In genomic region chr12:53208877-53209463, GRCh38 we compare ENCODE assay signal across 10 cellular contexts. TPM values are rescaled to one million over a fixed set of nuclear protein-coding genes. Genes with fewer than 3 reads are reported as not detected.
A peak's percentile ranks its signal among the peaks of the same experiment; 100 is the strongest.
DNase-seq lines count a peak whose midpoint lies in the region; ATAC-seq, FAIRE-seq and TF ChIP-seq lines count a peak whose summit lies in the region.
"Had no signal": no experiment of that assay in that cellular context is flagged by ENCODE, and none has a peak within 500 bp of the region (broad histone marks: within the 10 kb centered on the region; RNA-seq: fewer than 3 reads in every experiment).

No MANE protein-coding gene starts in this region.

- TF ChIP-seq CTCF in H1 (IDR thresholded peaks at IDR 0.05; ENCODE audit: control extremely low read depth in 1 of 3, insufficient read depth in 1 of 3, low read depth in 1 of 3, low read length in 3 of 3): no peak

- no peak overlapping the region for H2BK120ac ChIP-seq in H1 (replicated peaks; ENCODE audit: low read depth, low read length)

- H3K18ac ChIP-seq in H1 (ENCODE audit: extremely low read depth, low read length): no peak overlapping the region; the same call in 1 of the 2 replicates

- H3K23me2 ChIP-seq in H1 (ENCODE audit: low read depth, low read length): peaks cover 5% of the 10 kb centered on the region; the same call in 1 of the 2 replicates

- H3K79me1 ChIP-seq in H1 (ENCODE audit: low read depth, low read length): no peaks in the 10 kb centered on the region

- H3K27me3 ChIP-seq in H1 (replicated peaks in 1 of 4; ENCODE audit: control insufficient read depth in 3 of 4, extremely low read depth in 1 of 4, insufficient read depth in 3 of 4, low read length in 3 of 4): no peaks in the 10 kb centered on the region; a peak in 1 of 7 replicates

- H4K91ac ChIP-seq in H1 (replicated peaks; ENCODE audit: insufficient read length, low read length): no peak overlapping the region

- H3K79me2 ChIP-seq in H1 (ENCODE audit: control insufficient read depth in 1 of 2, insufficient read depth in 2 of 2, low read length in 2 of 2): no peaks in the 10 kb centered on the region

- H2BK15ac ChIP-seq in H1 (ENCODE audit: low read length): no peak overlapping the region

- H3K4me1 ChIP-seq in H1 (replicated peaks in 1 of 4; ENCODE audit: control insufficient read depth in 3 of 4, insufficient read depth in 4 of 4, low read length in 3 of 4): peaks cover 0 to 8% (median 2%) of the 10 kb centered on the region in 4 experiments; a peak in 4 of 7 replicates

- H4K5ac ChIP-seq in H1 (ENCODE audit: insufficient read length, low read depth, low read length): no peak overlapping the region

- H4K20me1 ChIP-seq in H1 (replicated peaks in 1 of 2; ENCODE audit: control insufficient read depth in 1 of 2, insufficient read depth in 2 of 2, low read length in 2 of 2): peaks cover 2 to 4% of the 10 kb centered on the region in 2 experiments

- TF ChIP-seq EP300 in H1 (IDR thresholded peaks at IDR 0.05; ENCODE audit: borderline replicate concordance in 1 of 2, low read depth in 2 of 2, low read length in 2 of 2): no peak

- no peak for FAIRE-seq in H1 (lab: Jason Lieb, UNC)

- CTCF ChIA-PET in H1 (lab: Charles Lee; ENCODE audit: partially characterized antibody): interaction anchor here (1.3 to 22.3 kb wide), 9 partner anchors 10 to 81 kb away, joined by 3 to 654 read pairs (median 21); partner anchors contain the start of genes ESPL1, MYG1, PFDN5 and RARG

- peak overlapping the region; percentile 53 for H3K56ac ChIP-seq in H1 (replicated peaks; ENCODE audit: insufficient read length, low read depth, low read length)

- H3K4ac ChIP-seq in H1 (replicated peaks; ENCODE audit: insufficient read length, low read depth, low read length): no peak overlapping the region

- H2AFZ ChIP-seq in H1 (ENCODE audit: low read length): no peak overlapping the region

- POLR2A ChIA-PET in H1 (lab: Charles Lee; ENCODE audit: partially characterized antibody): interaction anchor here (0.6 to 2.3 kb wide), 14 partner anchors 9 to 259 kb away, joined by 3 to 9 read pairs (median 4); partner anchors contain the start of genes CSAD, ESPL1 and ZNF740

- ATAC-seq in GM18511 (IDR thresholded peaks at IDR 0.05; ENCODE audit: unreplicated experiment): no peak
- ATAC-seq: left colon had no signal

- H3K14ac ChIP-seq in H1 (ENCODE audit: insufficient read length): no peak overlapping the region

- TF ChIP-seq POLR2A in H1 (IDR thresholded peaks at IDR 0.05; ENCODE audit: control extremely low read depth in 1 of 2, low read depth in 2 of 2, low read length in 2 of 2): no peak

- DNase-seq in CD1c-positive myeloid dendritic cell (ENCODE audit: extremely low spot score) (peak; percentile 53), GM19238 (ENCODE audit: insufficient read length, low spot score) (peak; percentile 71), MV-4-11 (lab: John Stamatoyannopoulos, UW) (peak; percentile 87), H1 (ENCODE audit: low read depth in 1 of 2, low spot score in 2 of 2) (no peak), NCI-H1048 (lab: John Stamatoyannopoulos, UW) (no peak), NCI-H187 (lab: John Stamatoyannopoulos, UW) (no peak), putamen (ENCODE audit: low spot score) (no peak)
- DNase-seq: left colon, NCI-H510A treated with DMSO at 0.1 percent for 48 hours had no signal

- no peaks in the 10 kb centered on the region for H3K9me3 ChIP-seq in H1 (ENCODE audit: insufficient read depth in 2 of 2, low read depth in 1 of 2, low read length in 1 of 2)

- H2BK20ac ChIP-seq in H1 (ENCODE audit: low read length): no peak overlapping the region

- 89% methylated on average over 7 of the region's 7 CpGs; no CpG with 5 or more reads in 1 of the 2 experiments for WGBS in H1 (ENCODE audit: extremely low coverage in 1 of 2, insufficient coverage in 1 of 2, insufficient read length in 1 of 2, insufficient replicate concordance in 2 of 2, low coverage in 1 of 2, low lambda C conversion rate in 2 of 2, missing lambda C conversion rate in 1 of 2), 2 experiments

- no peak overlapping the region for H3K4me3 ChIP-seq in H1 (ENCODE audit: extremely low read depth in 1 of 4, insufficient read depth in 2 of 4, low read depth in 3 of 4, low read length in 4 of 4)

- no peak overlapping the region for H3K27ac ChIP-seq in H1 (ENCODE audit: low read depth, low read length)

- TF ChIP-seq RAD21 in H1 (IDR thresholded peaks at IDR 0.05 in 1 of 2, conservative IDR thresholded peaks at IDR 0.05 in 1 of 2; ENCODE audit: low read depth in 2 of 2, low read length in 2 of 2): no peak

- H3K23ac ChIP-seq in H1 (ENCODE audit: insufficient read length): no peak overlapping the region

- peak overlapping the region; percentile 12; the same call in 1 of the 2 replicates for H2BK5ac ChIP-seq in H1 (ENCODE audit: low read depth, low read length)

- no peak overlapping the region for H3K9ac ChIP-seq in H1 (replicated peaks in 1 of 4; ENCODE audit: extremely low read depth in 1 of 4, low read depth in 3 of 4, low read length in 3 of 4)

- H2AK5ac ChIP-seq in H1 (ENCODE audit: low read depth, low read length): 0 out of 2 replicates have a peak overlapping the region, but pooled peaks have one; percentile 33

- peaks cover 16 to 30% (median 24%) of the 10 kb centered on the region in 4 experiments for H3K36me3 ChIP-seq in H1 (ENCODE audit: control insufficient read depth in 2 of 4, insufficient read depth in 4 of 4, low read length in 3 of 4)

- H4K8ac ChIP-seq in H1 (ENCODE audit: extremely low read depth, insufficient read depth, low read length): no peak overlapping the region

- no peak overlapping the region for H3K4me2 ChIP-seq in H1 (ENCODE audit: insufficient read depth in 1 of 2, low read depth in 2 of 2, low read length in 2 of 2)

- no peak overlapping the region for H2BK12ac ChIP-seq in H1 (ENCODE audit: low read depth, low read length)

TF ChIP-seq in H1, 55 proteins besides CTCF, POLR2A, EP300 and RAD21 (continues in another document):
- TF ChIP-seq EGR1 (IDR thresholded peaks at IDR 0.05; ENCODE audit: borderline replicate concordance, low read depth, low read length) (no peak), SIX5 (IDR thresholded peaks at IDR 0.05; ENCODE audit: low read depth, low read length) (no peak), FOSL1 (IDR thresholded peaks at IDR 0.05; ENCODE audit: insufficient read depth, low read depth, low read length) (no peak)

RNA-seq across cellular contexts. Expression of gene ITGB7, which starts 1.9 kb away (rescaled TPM):
- 0.54 and 1.2 TPM in 2 replicates for total RNA-seq in H1 (2021; fragmentation: NEBNext Ultra II Directional; extraction: Animal tissue kit (Norgen Biotek cat#: 25700))
- 0.25 and 0.35 TPM in 2 replicates for polyA plus RNA-seq in H1 (2011; rRNA removed)
- polyA plus RNA-seq in H1 (2011; cell fraction: cytosol; rRNA removed): 0.17 TPM
- 2.2 TPM for polyA plus RNA-seq in H1 (2011; cell fraction: nucleus; rRNA removed)
- 0.29 to 0.72 TPM (median 0.58 TPM) in 4 replicates for polyA plus RNA-seq in H1 (2012, experiment 1 of 2)
- 0.22 TPM for polyA plus RNA-seq in H1 (2012, experiment 2 of 2)
- polyA plus RNA-seq in H1 (2013, experiment 1 of 2): 0.45 TPM
- polyA plus RNA-seq in H1 (2013, experiment 2 of 2): 0.40 TPM
- polyA minus RNA-seq in H1 (2011; rRNA and poly(A)+ RNA removed): 0.80 and 1.0 TPM in 2 replicates
- not detected for polyA minus RNA-seq in H1 (2011; cell fraction: cytosol; rRNA and poly(A)+ RNA removed)
- polyA minus RNA-seq in H1 (2011; cell fraction: nucleus; rRNA and poly(A)+ RNA removed): not detected

RNA-seq across cellular contexts. Expression of gene RARG, which starts 23.0 kb away (rescaled TPM):
- total RNA-seq in H1 (2021; fragmentation: NEBNext Ultra II Directional; extraction: Animal tissue kit (Norgen Biotek cat#: 25700)): 68.6 and 68.9 TPM in 2 replicates
- 68.6 and 84.2 TPM in 2 replicates for polyA plus RNA-seq in H1 (2011; rRNA removed)
- 68.7 TPM for polyA plus RNA-seq in H1 (2011; cell fraction: cytosol; rRNA removed)
- polyA plus RNA-seq in H1 (2011; cell fraction: nucleus; rRNA removed): 145 TPM
- polyA plus RNA-seq in H1 (2012, experiment 1 of 2): 66.2 to 80.8 TPM (median 70.6 TPM) in 4 replicates
- polyA plus RNA-seq in H1 (2012, experiment 2 of 2): 66.9 TPM
- 37.2 TPM for polyA plus RNA-seq in H1 (2013, experiment 1 of 2)
- 34.6 TPM for polyA plus RNA-seq in H1 (2013, experiment 2 of 2)
- 40.1 and 58.9 TPM in 2 replicates for polyA minus RNA-seq in H1 (2011; rRNA and poly(A)+ RNA removed)
- polyA minus RNA-seq in H1 (2011; cell fraction: cytosol; rRNA and poly(A)+ RNA removed): 38.5 TPM
- 31.3 TPM for polyA minus RNA-seq in H1 (2011; cell fraction: nucleus; rRNA and poly(A)+ RNA removed)

RNA-seq across cellular contexts. Expression of gene CSAD, which starts 28.2 kb away (rescaled TPM):
- total RNA-seq in H1 (2021; fragmentation: NEBNext Ultra II Directional; extraction: Animal tissue kit (Norgen Biotek cat#: 25700)): 8.8 and 10.0 TPM in 2 replicates
- 11.3 and 15.4 TPM in 2 replicates for polyA plus RNA-seq in H1 (2011; rRNA removed)
- polyA plus RNA-seq in H1 (2011; cell fraction: cytosol; rRNA removed): 18.1 TPM
- polyA plus RNA-seq in H1 (2011; cell fraction: nucleus; rRNA removed): 55.6 TPM
- polyA plus RNA-seq in H1 (2012, experiment 1 of 2): 11.4 to 14.0 TPM (median 12.7 TPM) in 4 replicates
- polyA plus RNA-seq in H1 (2012, experiment 2 of 2): 5.2 TPM
- 5.6 TPM for polyA plus RNA-seq in H1 (2013, experiment 1 of 2)
- 4.5 TPM for polyA plus RNA-seq in H1 (2013, experiment 2 of 2)
- 5.1 and 7.6 TPM in 2 replicates for polyA minus RNA-seq in H1 (2011; rRNA and poly(A)+ RNA removed)
- polyA minus RNA-seq in H1 (2011; cell fraction: cytosol; rRNA and poly(A)+ RNA removed): 6.6 TPM
- 9.2 TPM for polyA minus RNA-seq in H1 (2011; cell fraction: nucleus; rRNA and poly(A)+ RNA removed)

RNA-seq across cellular contexts. Expression of gene ZNF740, which starts 28.4 kb away (rescaled TPM):
- total RNA-seq in H1 (2021; fragmentation: NEBNext Ultra II Directional; extraction: Animal tissue kit (Norgen Biotek cat#: 25700)): 35.6 and 40.0 TPM in 2 replicates
- polyA plus RNA-seq in H1 (2011; rRNA removed): 7.6 and 8.2 TPM in 2 replicates
- polyA plus RNA-seq in H1 (2011; cell fraction: cytosol; rRNA removed): 11.3 TPM
- polyA plus RNA-seq in H1 (2011; cell fraction: nucleus; rRNA removed): 19.1 TPM
- polyA plus RNA-seq in H1 (2012, experiment 1 of 2): 12.5 to 15.6 TPM (median 15.4 TPM) in 4 replicates
- polyA plus RNA-seq in H1 (2012, experiment 2 of 2): 3.9 TPM
- 7.8 TPM for polyA plus RNA-seq in H1 (2013, experiment 1 of 2)
- 7.2 TPM for polyA plus RNA-seq in H1 (2013, experiment 2 of 2)
- 20.4 and 28.1 TPM in 2 replicates for polyA minus RNA-seq in H1 (2011; rRNA and poly(A)+ RNA removed)
- 7.6 TPM for polyA minus RNA-seq in H1 (2011; cell fraction: cytosol; rRNA and poly(A)+ RNA removed)
- 43.3 TPM for polyA minus RNA-seq in H1 (2011; cell fraction: nucleus; rRNA and poly(A)+ RNA removed)

RNA-seq across cellular contexts. Expression of gene ESPL1, which starts 59.1 kb away (rescaled TPM):
- total RNA-seq in H1 (2021; fragmentation: NEBNext Ultra II Directional; extraction: Animal tissue kit (Norgen Biotek cat#: 25700)): 47.0 and 52.7 TPM in 2 replicates
- polyA plus RNA-seq in H1 (2011; rRNA removed): 31.8 and 49.6 TPM in 2 replicates
- 19.1 TPM for polyA plus RNA-seq in H1 (2011; cell fraction: cytosol; rRNA removed)
- 85.9 TPM for polyA plus RNA-seq in H1 (2011; cell fraction: nucleus; rRNA removed)
- polyA plus RNA-seq in H1 (2012, experiment 1 of 2): 26.9 to 39.1 TPM (median 30.7 TPM) in 4 replicates
- polyA plus RNA-seq in H1 (2012, experiment 2 of 2): 33.7 TPM
- polyA plus RNA-seq in H1 (2013, experiment 1 of 2): 21.7 TPM
- 15.1 TPM for polyA plus RNA-seq in H1 (2013, experiment 2 of 2)
- 66.7 and 78.4 TPM in 2 replicates for polyA minus RNA-seq in H1 (2011; rRNA and poly(A)+ RNA removed)
- polyA minus RNA-seq in H1 (2011; cell fraction: cytosol; rRNA and poly(A)+ RNA removed): 20.3 TPM
- 39.1 TPM for polyA minus RNA-seq in H1 (2011; cell fraction: nucleus; rRNA and poly(A)+ RNA removed)

Comparison
In these comparisons a context has a peak if more than half of its experiments do, and no peak if none do; other contexts are left out.
1. DNase-seq: peak in CD1c-positive myeloid dendritic cell (single experiment), GM19238 (single experiment) and MV-4-11 (single experiment); none in H1 (0 of 2), NCI-H1048 (single experiment), NCI-H187 (0 of 2) and putamen (single experiment).